ENCODE assay signal across 17 cellular contexts in the genomic region with DNA sequence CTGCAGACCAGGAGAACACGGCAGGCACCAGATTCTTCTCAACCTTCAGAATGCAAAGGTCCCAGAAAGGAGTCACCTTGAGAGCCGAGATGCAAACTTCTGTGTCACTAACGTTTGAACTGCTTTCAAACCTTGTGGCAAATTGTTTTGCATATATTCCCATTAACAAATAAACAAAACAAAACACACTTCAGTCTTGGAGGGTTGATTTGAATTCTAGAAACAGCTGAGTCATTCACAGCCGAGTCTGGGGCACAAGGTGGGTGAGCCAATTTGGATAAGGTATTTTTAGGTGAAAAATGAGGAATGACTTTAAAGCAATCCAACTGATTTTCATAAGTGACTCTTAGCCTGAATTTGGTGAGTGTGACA. TPM values are rescaled to one million over a fixed set of nuclear protein-coding genes. Genes with fewer than 3 reads are reported as not detected.
DNase-seq lines count a peak whose midpoint lies in the region; ATAC-seq, FAIRE-seq and TF ChIP-seq lines count a peak whose summit lies in the region.
"Had no signal": no experiment of that assay in that cellular context is flagged by ENCODE, and none has a peak within 500 bp of the region (broad histone marks: within the 10 kb centered on the region; RNA-seq: fewer than 3 reads in every experiment).

No MANE protein-coding gene starts in this region.

- H3K4me3 Mint-ChIP-seq in CD4-positive, alpha-beta memory T cell: no peak overlapping the region
- H3K4me3 Mint-ChIP-seq: activated B cell treated with CpG ODN at 0.5 μM for 24 hours; activated naive CD4-positive, alpha-beta T cell treated with anti-CD3 and anti-CD28 coated beads, Interleukin-2, amount 10 ng/mL, durations not matched to agents 7 days and 5 days; brain had no signal

- H3K4me1 Mint-ChIP-seq in CD4-positive, alpha-beta memory T cell: no peaks in the 10 kb centered on the region

- H3K27me3 ChIP-seq in brain microvascular endothelial cell (replicated peaks): no peaks in the 10 kb centered on the region
- no peaks in the 10 kb centered on the region for H3K27me3 ChIP-seq in CD4-positive, alpha-beta memory T cell (ENCODE audit: insufficient read depth, low read length)
- H3K27me3 ChIP-seq: dorsolateral prefrontal cortex, left lung, upper lobe of left lung had no signal

- POLR2A ChIA-PET in A549 (lab: Yijun Ruan, JAX): interaction anchor here (1.1 kb wide), 1 partner anchor 26 kb away, joined by 4 read pairs; no protein-coding TSS in a partner anchor
- POLR2A ChIA-PET in CD4-positive, alpha-beta memory T cell (lab: Charles Lee; ENCODE audit: partially characterized antibody): no interaction called here

- WGBS in A549 (ENCODE audit: missing lambda C conversion rate): 45% methylated on average over 4 of the region's 4 CpGs

- DNase-seq in A549 (ENCODE audit: low read depth in 1 of 2, low spot score in 1 of 2) (no peak), brain microvascular endothelial cell (no peak), NCI-H1436 treated with DMSO at 0.1 percent for 48 hours (lab: John Stamatoyannopoulos, UW) (no peak), SHP77 (lab: John Stamatoyannopoulos, UW) (no peak)
- no peak for DNase-seq in activated CD4-positive, CD25-positive, alpha-beta regulatory T cell treated with anti-CD3 and anti-CD28 coated beads, Interleukin-2, amount 50 U/mL, for 72 hours
- DNase-seq in CD4-positive, alpha-beta memory T cell: no peak
- DNase-seq: activated B cell treated with CpG ODN at 0.5 μM for 24 hours; activated CD8-positive, alpha-beta memory T cell treated with anti-CD3 and anti-CD28 coated beads, Interleukin-2, amount 50 U/mL, for 4 hours; activated naive CD4-positive, alpha-beta T cell treated with anti-CD3 and anti-CD28 coated beads, Interleukin-2, amount 10 ng/mL, durations not matched to agents 7 days and 5 days; left lung; NCI-H1694; stimulated activated CD8-positive, alpha-beta memory T cell treated with anti-CD3 and anti-CD28 coated beads, Interleukin-4, amount 100 ng/mL, for 48 hours; upper lobe of left lung had no signal

- FAIRE-seq in A549 (lab: Jason Lieb, UNC): no peak

- CTCF ChIA-PET in A549 (lab: Yijun Ruan, JAX): interaction anchor here (1.3 to 2.0 kb wide), 3 partner anchors 12 to 103 kb away, joined by 3 to 7 read pairs (median 5); no protein-coding TSS in a partner anchor
- CTCF ChIA-PET in CD4-positive, alpha-beta memory T cell (lab: Charles Lee; ENCODE audit: partially characterized antibody): no interaction called here

- peak overlapping the region; percentile 34 for H3K4me2 ChIP-seq in A549

- in situ Hi-C loops in brain microvascular endothelial cell (cut with HindIII; ENCODE audit: low pct_ligation_motif_present, low sequenced_read_pairs): no loop called here

- TF ChIP-seq CTCF in A549 (IDR thresholded peaks at IDR 0.05): no peak
- TF ChIP-seq CTCF in brain microvascular endothelial cell (IDR thresholded peaks at IDR 0.05; ENCODE audit: low read depth, low read length, missing control alignments): no peak

- H3K9me3 Mint-ChIP-seq in CD4-positive, alpha-beta memory T cell: peaks cover 0 to 7% (median 0%) of the 10 kb centered on the region in 8 donors
- H3K9me3 Mint-ChIP-seq: activated naive CD4-positive, alpha-beta T cell treated with anti-CD3 and anti-CD28 coated beads, Interleukin-2, amount 10 ng/mL, durations not matched to agents 7 days and 5 days had no signal

- TF ChIP-seq EP300 in A549 (IDR thresholded peaks at IDR 0.05): no peak

- H3K27me3 Mint-ChIP-seq in CD4-positive, alpha-beta memory T cell: peaks cover 0 to 4% of the 10 kb centered on the region in 2 donors

- peak overlapping the region; percentile 61 to 70 for H3K27ac ChIP-seq in A549
- peak overlapping the region; percentile 37 for H3K27ac ChIP-seq in brain microvascular endothelial cell
- H3K27ac ChIP-seq in CD4-positive, alpha-beta memory T cell (ENCODE audit: low read depth, low read length): no peak overlapping the region
- H3K27ac ChIP-seq: left lung, upper lobe of left lung had no signal

- no peaks in the 10 kb centered on the region for H3K36me3 ChIP-seq in brain microvascular endothelial cell (replicated peaks)
- no peaks in the 10 kb centered on the region for H3K36me3 ChIP-seq in CD4-positive, alpha-beta memory T cell (ENCODE audit: insufficient read depth, low read length)
- H3K36me3 ChIP-seq: left lung, upper lobe of left lung had no signal

- H3K4me3 ChIP-seq in A549 (no peak overlapping the region), brain microvascular endothelial cell (ENCODE audit: low read depth, low read length) (no peak overlapping the region)
- H3K4me3 ChIP-seq in CD4-positive, alpha-beta memory T cell (ENCODE audit: low read length in 2 of 2): no peak overlapping the region
- H3K4me3 ChIP-seq: left lung, upper lobe of left lung had no signal

- no peak overlapping the region for H3K27ac Mint-ChIP-seq in CD4-positive, alpha-beta memory T cell
- H3K27ac Mint-ChIP-seq: activated B cell treated with CpG ODN at 0.5 μM for 24 hours; activated naive CD4-positive, alpha-beta T cell treated with anti-CD3 and anti-CD28 coated beads, Interleukin-2, amount 10 ng/mL, durations not matched to agents 7 days and 5 days had no signal

- TF ChIP-seq RAD21 in A549 (conservative IDR thresholded peaks at IDR 0.05 in 1 of 2, IDR thresholded peaks at IDR 0.05 in 1 of 2): no peak

- no peak for TF ChIP-seq POLR2A in A549 (IDR thresholded peaks at IDR 0.05; ENCODE audit: low read length)

- ATAC-seq in A549 (no peak), GM21619 (IDR thresholded peaks at IDR 0.05; ENCODE audit: unreplicated experiment) (peak; percentile 59), HG03378 (IDR thresholded peaks at IDR 0.05; ENCODE audit: unreplicated experiment) (peak; percentile 45)
- ATAC-seq: left lung had no signal

- no peaks in the 10 kb centered on the region for H3K36me3 Mint-ChIP-seq in CD4-positive, alpha-beta memory T cell
- H3K36me3 Mint-ChIP-seq: activated naive CD4-positive, alpha-beta T cell treated with anti-CD3 and anti-CD28 coated beads, Interleukin-2, amount 10 ng/mL, durations not matched to agents 7 days and 5 days had no signal

- H3K4me1 ChIP-seq in A549: peaks cover 33% of the 10 kb centered on the region
- H3K4me1 ChIP-seq in CD4-positive, alpha-beta memory T cell (ENCODE audit: insufficient read depth, low read length): no peaks in the 10 kb centered on the region
- H3K4me1 ChIP-seq: upper lobe of left lung had no signal

- H3K9me3 ChIP-seq in A549: peaks cover 7% of the 10 kb centered on the region
- H3K9me3 ChIP-seq in CD4-positive, alpha-beta memory T cell (ENCODE audit: control insufficient read depth in 1 of 2, low read length in 2 of 2): no peaks in the 10 kb centered on the region

- intact Hi-C loops in CD4-positive, alpha-beta memory T cell (cut with micrococcal nuclease): no loop called here

TF ChIP-seq in A549, 52 proteins besides CTCF, POLR2A, EP300 and RAD21:
- TF ChIP-seq MAZ (IDR thresholded peaks at IDR 0.05; ENCODE audit: borderline replicate concordance, low read depth, low read length): no peak
- TF ChIP-seq EHF (CRISPR knock-in tag; IDR thresholded peaks at IDR 0.05): no peak
- TF ChIP-seq ZSCAN20 (CRISPR knock-in tag; IDR thresholded peaks at IDR 0.05): no peak
- TF ChIP-seq NFE2L2 (conservative IDR thresholded peaks at IDR 0.05; ENCODE audit: low read length): peak; percentile 78
- TF ChIP-seq CBX8 (IDR thresholded peaks at IDR 0.05): no peak
- TF ChIP-seq MAFK (IDR thresholded peaks at IDR 0.05; ENCODE audit: partially characterized antibody): peak; percentile 84
- no peak for TF ChIP-seq BHLHE40 (IDR thresholded peaks at IDR 0.05; ENCODE audit: low read depth, low read length)

RNA-seq across cellular contexts. Expression of a gene that starts 38.8 kb away (rescaled TPM):
- 6.9 and 8.2 TPM in 2 replicates for polyA plus RNA-seq in A549 (2011; rRNA removed)
- polyA plus RNA-seq in A549 (2012; cell fraction: cytosol; rRNA removed): 7.3 and 11.1 TPM in 2 replicates
- polyA plus RNA-seq in A549 (2012; cell fraction: nucleus; rRNA removed): 24.2 and 33.7 TPM in 2 replicates
- 4.0 to 7.1 TPM (median 4.4 TPM) in 3 replicates for polyA plus RNA-seq in A549 (2017; fragmentation: RNase III; extraction: RNeasy Plus Mini Kit Qiagen cat#74134 plus additional on column Dnase treatment)
- 24.1 and 27.2 TPM in 2 replicates for polyA minus RNA-seq in A549 (2011; rRNA and poly(A)+ RNA removed)
- total RNA-seq in CD4-positive, alpha-beta memory T cell: 1 to 10 TPM; 2.0 to 2.3 TPM
- polyA plus RNA-seq in CD4-positive, alpha-beta memory T cell: under 1 TPM; 0.05 to 0.37 TPM

Comparison
In these comparisons a context has a peak if more than half of its experiments do, and no peak if none do; other contexts are left out.
1. ATAC-seq: peak in GM21619 (single experiment) and HG03378 (single experiment); none in A549 (0 of 2).